8 cellular contexts compared by ENCODE assay signal in genomic region chr15:52076889-52077781, GRCh38. TPM values are rescaled to one million over a fixed set of nuclear protein-coding genes. Genes with fewer than 3 reads are reported as not detected.
DNase-seq lines count a peak whose midpoint lies in the region; ATAC-seq and TF ChIP-seq lines count a peak whose summit lies in the region.
"Had no signal": no experiment of that assay in that cellular context is flagged by ENCODE, and none has a peak within 500 bp of the region (broad histone marks: within the 10 kb centered on the region; RNA-seq: fewer than 3 reads in every experiment).

No MANE protein-coding gene starts in this region.

- H4K8ac ChIP-seq in trophoblast cell (ENCODE audit: low read depth, low read length): no peak overlapping the region

- H2AK5ac ChIP-seq in trophoblast cell (ENCODE audit: low read length): no peak overlapping the region

- no peak overlapping the region for H2AFZ ChIP-seq in trophoblast cell (ENCODE audit: insufficient read depth, low read length, poor library complexity)

- no peak overlapping the region for H4K91ac ChIP-seq in trophoblast cell (ENCODE audit: low read depth, low read length)

- TF ChIP-seq CTCF in brain microvascular endothelial cell (IDR thresholded peaks at IDR 0.05; ENCODE audit: low read depth, low read length, missing control alignments) (peak; percentile 20), endothelial cell (IDR thresholded peaks at IDR 0.05; ENCODE audit: unreplicated experiment) (no peak)

- H3K36me3 ChIP-seq in brain microvascular endothelial cell (replicated peaks) (no peaks in the 10 kb centered on the region), trophoblast cell (ENCODE audit: control insufficient read depth in 1 of 2, insufficient read depth in 2 of 2, low read length in 2 of 2) (no peaks in the 10 kb centered on the region)

- H3K27ac ChIP-seq in brain microvascular endothelial cell (peak overlapping the region; percentile 85), trophoblast cell (ENCODE audit: low read depth, low read length) (no peak overlapping the region)

- H3K9me3 ChIP-seq in trophoblast cell (ENCODE audit: insufficient read depth, low read depth, low read length): no peaks in the 10 kb centered on the region

- H3K23ac ChIP-seq in trophoblast cell (ENCODE audit: low read length): no peak overlapping the region

- no peaks in the 10 kb centered on the region for H3K79me2 ChIP-seq in trophoblast cell (ENCODE audit: control insufficient read depth, insufficient read depth, low read length, poor library complexity)

- H3K27me3 Mint-ChIP-seq in endothelial cell (ENCODE audit: unreplicated experiment): peaks cover 3% of the 10 kb centered on the region

- no peak overlapping the region for H3K4me2 ChIP-seq in trophoblast cell (ENCODE audit: low read length)

- no peak overlapping the region for H3K4ac ChIP-seq in trophoblast cell (ENCODE audit: low read depth, low read length)

- no peak overlapping the region for H2BK5ac ChIP-seq in trophoblast cell (ENCODE audit: low read depth, low read length, poor library complexity)

- no peaks in the 10 kb centered on the region for H3K79me1 ChIP-seq in trophoblast cell (ENCODE audit: low read length)

- no peaks in the 10 kb centered on the region for H3K36me3 Mint-ChIP-seq in endothelial cell (ENCODE audit: low read depth, unreplicated experiment)

- H3K27me3 ChIP-seq in brain microvascular endothelial cell (replicated peaks) (no peaks in the 10 kb centered on the region), trophoblast cell (ENCODE audit: insufficient read depth, low read length) (no peaks in the 10 kb centered on the region)

- no peak overlapping the region for H3K27ac Mint-ChIP-seq in endothelial cell (ENCODE audit: unreplicated experiment)

- no peak overlapping the region for H3K14ac ChIP-seq in trophoblast cell (ENCODE audit: low read length)

- no CpG with 5 or more reads among the region's 11 CpGs for WGBS in trophoblast cell (ENCODE audit: extremely low coverage, insufficient coverage, insufficient read length)

- H3K9me3 Mint-ChIP-seq in endothelial cell (ENCODE audit: unreplicated experiment): no peaks in the 10 kb centered on the region

- no peak overlapping the region for H2BK120ac ChIP-seq in trophoblast cell (ENCODE audit: insufficient read depth, low read length, poor library complexity)

- H3K4me3 Mint-ChIP-seq in endothelial cell (ENCODE audit: unreplicated experiment): no peak overlapping the region

- no peak overlapping the region for H3K9ac ChIP-seq in trophoblast cell (ENCODE audit: low read length)

- H3K4me1 ChIP-seq in trophoblast cell (ENCODE audit: control insufficient read depth in 1 of 2, insufficient read depth in 2 of 2, low read length in 2 of 2): no peaks in the 10 kb centered on the region

- no peak overlapping the region for H3K4me3 ChIP-seq in brain microvascular endothelial cell (ENCODE audit: low read depth, low read length)
- no peak overlapping the region for H3K4me3 ChIP-seq in trophoblast cell (ENCODE audit: low read depth, low read length)

- peaks cover 3% of the 10 kb centered on the region for H3K4me1 Mint-ChIP-seq in endothelial cell (ENCODE audit: unreplicated experiment)

- ATAC-seq in GM18502 (IDR thresholded peaks at IDR 0.05; ENCODE audit: poor library complexity, unreplicated experiment) (peak; percentile 63), HG03280 (IDR thresholded peaks at IDR 0.05; ENCODE audit: unreplicated experiment) (no peak)

- H3K18ac ChIP-seq in trophoblast cell (ENCODE audit: low read length): no peak overlapping the region

- in situ Hi-C loops in brain microvascular endothelial cell (cut with HindIII; ENCODE audit: low pct_ligation_motif_present, low sequenced_read_pairs): no loop called here

- no peak overlapping the region for H2BK12ac ChIP-seq in trophoblast cell (ENCODE audit: low read length)

- H4K12ac ChIP-seq in trophoblast cell (ENCODE audit: low read depth, low read length): no peak overlapping the region

- DNase-seq in HK-2 (ENCODE audit: unreplicated experiment): peak; percentile 14
- peak; percentile 92 for DNase-seq in brain microvascular endothelial cell
- peak; percentile 28 for DNase-seq in trophoblast cell
- no peak for DNase-seq in endothelial cell (ENCODE audit: low spot score)
- DNase-seq in HUDEP-2 (lab: John Stamatoyannopoulos, UW; ENCODE audit: unreplicated experiment in 76 of 76): no peak

RNA-seq across cellular contexts. Expression of gene BCL2L10, which starts 35.4 kb away (rescaled TPM):
- not detected in 2 replicates for polyA plus RNA-seq in trophoblast cell (2013)
- total RNA-seq in endothelial cell (ENCODE audit: unreplicated experiment): not detected
- total RNA-seq: glomerular endothelial cell had no signal

RNA-seq across cellular contexts. Expression of gene MAPK6, which starts 58.1 kb away (rescaled TPM):
- 47.6 TPM in 2 replicates for polyA plus RNA-seq in trophoblast cell (2013)
- total RNA-seq in endothelial cell (ENCODE audit: unreplicated experiment): 94.6 TPM

Comparison
In these comparisons a context has a peak if more than half of its experiments do, and no peak if none do; other contexts are left out.
1. DNase-seq: peak in HK-2 (single experiment), brain microvascular endothelial cell (single experiment) and trophoblast cell (2 of 2); none in endothelial cell (single experiment) and HUDEP-2 (0 of 76).